19 cellular contexts compared by ENCODE assay signal in the genomic region with DNA sequence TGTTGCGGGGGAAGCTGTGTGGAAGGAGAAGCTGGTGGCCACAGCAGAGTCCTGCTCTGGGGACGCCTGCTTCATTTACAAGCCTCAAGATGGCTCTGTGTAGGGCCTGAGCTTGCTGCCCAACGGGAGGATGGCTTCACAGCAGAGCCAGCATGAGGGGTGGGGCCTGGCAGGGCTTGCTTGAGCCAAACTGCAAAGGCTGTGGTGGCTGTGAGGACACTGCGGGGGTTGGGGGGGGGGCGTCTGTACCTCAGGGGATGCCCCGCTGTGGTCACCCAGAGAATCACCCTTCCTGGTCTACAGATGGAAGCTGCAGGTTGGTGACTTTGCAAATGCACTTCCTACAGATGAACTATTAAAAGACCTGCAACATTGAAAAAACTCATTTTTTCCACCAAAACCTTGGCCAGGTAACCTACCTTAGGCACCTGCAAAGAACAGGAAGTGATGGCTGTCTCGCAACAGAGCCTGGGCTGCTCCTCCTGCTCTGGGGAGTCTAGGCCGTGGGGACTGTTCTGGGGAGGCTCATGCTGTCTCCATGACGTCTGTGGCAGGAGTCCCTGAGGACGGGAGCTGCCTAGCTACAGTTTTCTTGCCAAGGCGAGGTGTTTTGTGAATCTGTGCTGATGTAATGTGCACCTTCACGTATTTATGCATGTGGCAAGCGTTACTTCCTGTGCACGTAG. TPM values are rescaled to one million over a fixed set of nuclear protein-coding genes. Genes with fewer than 3 reads are reported as not detected.
DNase-seq lines count a peak whose midpoint lies in the region; ATAC-seq and TF ChIP-seq lines count a peak whose summit lies in the region.
"Had no signal": no experiment of that assay in that cellular context is flagged by ENCODE, and none has a peak within 500 bp of the region (broad histone marks: within the 10 kb centered on the region; RNA-seq: fewer than 3 reads in every experiment).

No MANE protein-coding gene starts in this region.

- intact Hi-C loops in heart left ventricle (cut with DNase I): no loop called here
- intact Hi-C loops in heart right ventricle (cut with DNase I): no loop called here
- intact Hi-C loops in CD14-positive monocyte (cut with micrococcal nuclease): no loop called here

- H3K9me3 Mint-ChIP-seq in T-cell (peaks cover 0 to 5% (median 0%) of the 10 kb centered on the region in 3 donors), CD14-positive monocyte (peaks cover 2 to 12% (median 5%) of the 10 kb centered on the region in 7 donors)
- peaks cover 6% of the 10 kb centered on the region for H3K9me3 Mint-ChIP-seq in stimulated activated memory B cell treated with anti-CD40 and anti-IgM and Interleukin-4, amounts not matched to agents 10 μg/mL and 1 μg/mL and 100 μg/mL, for 72 hours
- H3K9me3 Mint-ChIP-seq: activated naive CD4-positive, alpha-beta T cell treated with anti-CD3 and anti-CD28 coated beads, Interleukin-2, amount 50 U/mL, for 24 hours had no signal

- H3K36me3 Mint-ChIP-seq in T-cell (peaks cover 4% of the 10 kb centered on the region), CD14-positive monocyte (peaks cover 45 to 53% of the 10 kb centered on the region in 2 donors)
- peaks cover 15% of the 10 kb centered on the region for H3K36me3 Mint-ChIP-seq in stimulated activated memory B cell treated with anti-CD40 and anti-IgM and Interleukin-4, amounts not matched to agents 10 μg/mL and 1 μg/mL and 100 μg/mL, for 72 hours
- H3K36me3 Mint-ChIP-seq: activated naive CD4-positive, alpha-beta T cell treated with anti-CD3 and anti-CD28 coated beads, Interleukin-2, amount 50 U/mL, for 24 hours had no signal

- peak overlapping the region; percentile 15 for H3K4me2 ChIP-seq in Loucy (ENCODE audit: low read depth, low read length, poor library complexity, severe bottlenecking)

- H3K27me3 ChIP-seq in heart left ventricle: peaks cover 13 to 54% (median 32%) of the 10 kb centered on the region in 9 donors
- peaks cover 29 to 63% (median 48%) of the 10 kb centered on the region in 7 donors for H3K27me3 ChIP-seq in heart right ventricle
- H3K27me3 ChIP-seq in Loucy (ENCODE audit: insufficient read depth, low read length, poor library complexity, severe bottlenecking): no peaks in the 10 kb centered on the region

- H3K4me3 ChIP-seq in heart left ventricle: no peak overlapping the region
- no peak overlapping the region for H3K4me3 ChIP-seq in heart right ventricle
- H3K4me3 ChIP-seq in Loucy (ENCODE audit: low read length, poor library complexity, severe bottlenecking): no peak overlapping the region
- H3K4me3 ChIP-seq: psoas muscle, SJSA1 had no signal

- H3K27ac ChIP-seq in heart left ventricle: no peak overlapping the region
- H3K27ac ChIP-seq in heart right ventricle: no peak overlapping the region
- H3K27ac ChIP-seq: psoas muscle, SJSA1, VCaP had no signal

- H3K4me3 Mint-ChIP-seq in T-cell: no peak overlapping the region
- H3K4me3 Mint-ChIP-seq in stimulated activated memory B cell treated with anti-CD40 and anti-IgM and Interleukin-4, amounts not matched to agents 10 μg/mL and 1 μg/mL and 100 μg/mL, for 72 hours: peak overlapping the region; percentile 49
- H3K4me3 Mint-ChIP-seq in CD14-positive monocyte: no peak overlapping the region
- H3K4me3 Mint-ChIP-seq: activated naive CD4-positive, alpha-beta T cell treated with anti-CD3 and anti-CD28 coated beads, Interleukin-2, amount 50 U/mL, for 24 hours had no signal

- no peaks in the 10 kb centered on the region for H4K20me1 ChIP-seq in Loucy (ENCODE audit: insufficient read depth, low read length, poor library complexity, severe bottlenecking)

- POLR2A ChIA-PET in T-cell (lab: Charles Lee): no interaction called here

- TF ChIP-seq CTCF in heart left ventricle (IDR thresholded peaks at IDR 0.05) (no peak), heart right ventricle (IDR thresholded peaks at IDR 0.05) (no peak), Loucy (conservative IDR thresholded peaks at IDR 0.05; ENCODE audit: low read length) (no peak), CD14-positive monocyte (IDR thresholded peaks at IDR 0.05) (no peak)

- H3K9me3 ChIP-seq in heart left ventricle (no peaks in the 10 kb centered on the region), heart right ventricle (no peaks in the 10 kb centered on the region), Loucy (ENCODE audit: insufficient read depth, low read depth, low read length) (no peaks in the 10 kb centered on the region)
- H3K9me3 ChIP-seq: psoas muscle, SJSA1 had no signal

- TF ChIP-seq POLR2A in heart left ventricle (IDR thresholded peaks at IDR 0.05): no peak

- ATAC-seq in heart left ventricle: no peak
- no peak for ATAC-seq in heart right ventricle
- ATAC-seq in T-cell (replicated peaks in 1 of 4): peak in 3 of 4 experiments; percentile 28 to 86 (median 29)
- ATAC-seq in stimulated activated memory B cell treated with anti-CD40 and anti-IgM and Interleukin-4, amounts not matched to agents 10 μg/mL and 1 μg/mL and 100 μg/mL, for 72 hours: peak; percentile 94
- ATAC-seq: psoas muscle had no signal

- no peaks in the 10 kb centered on the region for H3K9me2 ChIP-seq in Loucy (replicated peaks; ENCODE audit: low read depth, low read length)

- H3K36me3 ChIP-seq in heart left ventricle (peaks cover 0 to 5% (median 0%) of the 10 kb centered on the region in 9 donors), heart right ventricle (peaks cover 0 to 12% (median 0%) of the 10 kb centered on the region in 9 donors), Loucy (ENCODE audit: insufficient read depth, low read length) (no peaks in the 10 kb centered on the region)
- H3K36me3 ChIP-seq: SJSA1 had no signal

- H3K27me3 Mint-ChIP-seq in T-cell: peaks cover 8 to 19% of the 10 kb centered on the region in 2 donors
- H3K27me3 Mint-ChIP-seq in stimulated activated memory B cell treated with anti-CD40 and anti-IgM and Interleukin-4, amounts not matched to agents 10 μg/mL and 1 μg/mL and 100 μg/mL, for 72 hours: no peaks in the 10 kb centered on the region
- peaks cover 30 to 37% (median 33%) of the 10 kb centered on the region in 3 donors for H3K27me3 Mint-ChIP-seq in CD14-positive monocyte (ENCODE audit: low read depth in 3 of 3)

- H3K4me1 ChIP-seq in heart left ventricle (peaks cover 0 to 14% (median 7%) of the 10 kb centered on the region in 12 donors), heart right ventricle (peaks cover 0 to 13% (median 12%) of the 10 kb centered on the region in 9 donors), Loucy (ENCODE audit: insufficient read depth, low read length, poor library complexity, severe bottlenecking) (peaks cover 23% of the 10 kb centered on the region)

- CTCF ChIA-PET in T-cell (lab: Charles Lee): interaction anchor here in 1 of 2 donors (0.6 kb wide), 1 partner anchor 372 kb away, joined by 3 read pairs; no protein-coding TSS in a partner anchor

- H3K27ac Mint-ChIP-seq in T-cell (no peak overlapping the region), CD14-positive monocyte (no peak overlapping the region)
- peak overlapping the region; percentile 84 for H3K27ac Mint-ChIP-seq in stimulated activated memory B cell treated with anti-CD40 and anti-IgM and Interleukin-4, amounts not matched to agents 10 μg/mL and 1 μg/mL and 100 μg/mL, for 72 hours
- H3K27ac Mint-ChIP-seq: activated naive CD4-positive, alpha-beta T cell treated with anti-CD3 and anti-CD28 coated beads, Interleukin-2, amount 50 U/mL, for 24 hours had no signal

- H3F3A ChIP-seq in Loucy (ENCODE audit: low read depth): no peaks in the 10 kb centered on the region

- no peak overlapping the region for H2AFZ ChIP-seq in Loucy (ENCODE audit: low read length)

- H3K9ac ChIP-seq in Loucy (ENCODE audit: low read depth, low read length, poor library complexity, severe bottlenecking): no peak overlapping the region

- 76 to 86% (median 85%) methylated on average over 12 to 14 of the region's 14 CpGs for WGBS in heart left ventricle, 4 donors
- 84 to 86% methylated on average over 14 of the region's 14 CpGs for WGBS in heart right ventricle, 2 donors

- H3K4me1 Mint-ChIP-seq in T-cell: peaks cover 10 to 24% (median 12%) of the 10 kb centered on the region in 3 donors
- peaks cover 67% of the 10 kb centered on the region for H3K4me1 Mint-ChIP-seq in stimulated activated memory B cell treated with anti-CD40 and anti-IgM and Interleukin-4, amounts not matched to agents 10 μg/mL and 1 μg/mL and 100 μg/mL, for 72 hours
- H3K4me1 Mint-ChIP-seq in CD14-positive monocyte: peaks cover 6% of the 10 kb centered on the region

- no peaks in the 10 kb centered on the region for H3K79me2 ChIP-seq in Loucy (ENCODE audit: insufficient read depth, low read length)

- peak in 3 of 5 donors; percentile 3 to 21 (median 20) for DNase-seq in heart left ventricle
- no peak for DNase-seq in heart right ventricle
- DNase-seq in T-cell: peak in 18 of 34 experiments; percentile 10 to 85 (median 32)
- no peak for DNase-seq in activated CD8-positive, alpha-beta memory T cell treated with anti-CD3 and anti-CD28 coated beads for 24 hours
- DNase-seq in CD14-positive monocyte (ENCODE audit: low spot score): no peak
- DNase-seq in HK-2 (ENCODE audit: unreplicated experiment): no peak
- DNase-seq: activated CD8-positive, alpha-beta memory T cell treated with anti-CD3 and anti-CD28 coated beads, Interleukin-2, amount 50 U/mL, for 48 hours; DMS53; trophoblast cell had no signal

RNA-seq across cellular contexts. Expression of gene NPBWR2, which starts 7.3 kb away (rescaled TPM):
- total RNA-seq in heart left ventricle (not detected), heart right ventricle (not detected), T-cell (not detected)
- polyA plus RNA-seq in heart left ventricle (not detected), heart right ventricle (not detected), CD14-positive monocyte (not detected)
- total RNA-seq: cardiac septum, glomerular endothelial cell, H4, psoas muscle, SJSA1 had no signal
- polyA plus RNA-seq: keratinocyte, psoas muscle had no signal

RNA-seq across cellular contexts. Expression of gene LKAAEAR1, which starts 15.8 kb away (rescaled TPM):
- total RNA-seq in heart left ventricle (not detected), heart right ventricle (not detected), T-cell (under 1 TPM in 3 of 5 donors, not detected in 2; 0.30 to 0.86 (median 0.35) TPM)
- polyA plus RNA-seq in heart left ventricle (not detected), heart right ventricle (under 1 TPM in 1 of 2 donors, not detected in 1; 0.12 TPM), CD14-positive monocyte (under 1 TPM; 0.61 to 0.86 TPM)
- total RNA-seq: cardiac septum, psoas muscle had no signal
- polyA plus RNA-seq: keratinocyte, psoas muscle had no signal

RNA-seq across cellular contexts. Expression of gene OPRL1, which starts 20.1 kb away (rescaled TPM):
- 1 to 10 TPM in 3 of 9 donors, under 1 TPM in 6; 0.18 to 1.9 (median 0.67) TPM for total RNA-seq in heart left ventricle
- under 1 TPM; 0.21 to 0.27 TPM for polyA plus RNA-seq in heart left ventricle
- total RNA-seq in heart right ventricle: 1 to 10 TPM in 1 of 10 donors, under 1 TPM in 9; 0.27 to 1.3 (median 0.42) TPM
- polyA plus RNA-seq in heart right ventricle: under 1 TPM; 0.19 to 0.29 TPM
- total RNA-seq in T-cell: 1 to 10 TPM; 1.1 to 1.9 (median 1.5) TPM
- polyA plus RNA-seq in CD14-positive monocyte: 1 to 10 TPM; 7.0 to 8.8 TPM

RNA-seq across cellular contexts. Expression of gene RGS19, which starts 20.7 kb away (rescaled TPM):
- total RNA-seq in heart left ventricle (10 to 100 TPM in 2 of 9 donors, 1 to 10 TPM in 7; 3.2 to 25.6 (median 5.3) TPM), heart right ventricle (10 to 100 TPM in 1 of 10 donors, 1 to 10 TPM in 9; 1.8 to 13.1 (median 3.3) TPM), T-cell (10 to 100 TPM; 39.2 to 61.7 (median 57.3) TPM)
- polyA plus RNA-seq in heart left ventricle (1 to 10 TPM; 3.7 to 6.5 TPM), heart right ventricle (1 to 10 TPM; 4.5 to 6.4 TPM), CD14-positive monocyte (100 to 1,000 TPM; 244 to 280 TPM)

RNA-seq across cellular contexts. Expression of gene TCEA2, which starts 37.0 kb away (rescaled TPM):
- total RNA-seq in heart left ventricle: 10 to 100 TPM; 19.2 to 52.1 (median 42.9) TPM
- polyA plus RNA-seq in heart left ventricle: 10 to 100 TPM; 23.6 to 32.9 TPM
- 10 to 100 TPM; 40.8 to 51.0 (median 44.9) TPM for total RNA-seq in heart right ventricle
- polyA plus RNA-seq in heart right ventricle: 10 to 100 TPM; 35.0 to 54.9 TPM
- total RNA-seq in T-cell: 10 to 100 TPM; 25.8 to 49.7 (median 40.1) TPM
- 10 to 100 TPM; 15.7 to 16.0 TPM for polyA plus RNA-seq in CD14-positive monocyte

Comparison
In these comparisons a context has a peak if more than half of its experiments do, and no peak if none do; other contexts are left out.
1. DNase-seq: peak in heart left ventricle (3 of 5) and T-cell (18 of 34); none in heart right ventricle (0 of 2), activated CD8-positive, alpha-beta memory T cell treated with anti-CD3 and anti-CD28 coated beads for 24 hours (single experiment), CD14-positive monocyte (single experiment) and HK-2 (single experiment).
2. ATAC-seq: peak in T-cell (3 of 4) and stimulated activated memory B cell treated with anti-CD40 and anti-IgM and Interleukin-4, amounts not matched to agents 10 μg/mL and 1 μg/mL and 100 μg/mL, for 72 hours (single experiment); none in heart left ventricle (0 of 4) and heart right ventricle (0 of 8).